In genomic region chr20:34515484-34516037, GRCh38 we compare ENCODE assay signal across 8 cellular contexts. TPM values are rescaled to one million over a fixed set of nuclear protein-coding genes. Genes with fewer than 3 reads are reported as not detected.
DNase-seq lines count a peak whose midpoint lies in the region; ATAC-seq and TF ChIP-seq lines count a peak whose summit lies in the region.

No MANE protein-coding gene starts in this region.

- H3K4me3 ChIP-seq in NT2/D1 (ENCODE audit: insufficient read length, low read depth) (peak overlapping the region; percentile 70), esophagus muscularis mucosa (peak overlapping the region; percentile 68 to 91 (median 76)), suprapubic skin (peak overlapping the region; percentile 91)

- H3K27me3 ChIP-seq in NT2/D1 (ENCODE audit: insufficient read depth, insufficient read length) (no peaks in the 10 kb centered on the region), esophagus muscularis mucosa (no peaks in the 10 kb centered on the region), suprapubic skin (no peaks in the 10 kb centered on the region)

- H3K9ac ChIP-seq in NT2/D1 (ENCODE audit: insufficient read length, low read depth): peak overlapping the region; percentile 91

- H3K9me3 Mint-ChIP-seq in neural crest cell: no peaks in the 10 kb centered on the region

- WGBS in esophagus muscularis mucosa: 2% methylated on average over 24 of the region's 25 CpGs
- WGBS in suprapubic skin: 4% methylated on average over 20 of the region's 25 CpGs

- H3K4me1 Mint-ChIP-seq in neural crest cell: peaks cover 45% of the 10 kb centered on the region

- TF ChIP-seq EP300 in esophagus muscularis mucosa (IDR thresholded peaks at IDR 0.05) (no peak), suprapubic skin (IDR thresholded peaks at IDR 0.05) (no peak)

- no peaks in the 10 kb centered on the region for H3K27me3 Mint-ChIP-seq in neural crest cell (ENCODE audit: low read depth)

- peaks cover 3% of the 10 kb centered on the region for H3K36me3 Mint-ChIP-seq in neural crest cell (ENCODE audit: low read depth)

- intact Hi-C loops in esophagus muscularis mucosa (cut with DNase I): no loop called here

- ATAC-seq in GM19324 (IDR thresholded peaks at IDR 0.05; ENCODE audit: low FRiP score, unreplicated experiment) (peak; percentile 38), HG03442 (IDR thresholded peaks at IDR 0.05; ENCODE audit: unreplicated experiment) (peak; percentile 40)

- H3K27ac ChIP-seq in C4-2B (peak overlapping the region; percentile 88), esophagus muscularis mucosa (replicated peaks in 1 of 4) (peak overlapping the region; percentile 90 to 93 (median 93)), suprapubic skin (peak overlapping the region; percentile 98)

- no peaks in the 10 kb centered on the region for H3K4me1 ChIP-seq in NT2/D1 (ENCODE audit: insufficient read depth, insufficient read length)
- H3K4me1 ChIP-seq in esophagus muscularis mucosa: peaks cover 22 to 60% (median 55%) of the 10 kb centered on the region in 4 donors
- peaks cover 50% of the 10 kb centered on the region for H3K4me1 ChIP-seq in suprapubic skin

- H3K9me3 ChIP-seq in NT2/D1 (ENCODE audit: insufficient read depth, low read length) (no peaks in the 10 kb centered on the region), esophagus muscularis mucosa (no peaks in the 10 kb centered on the region), suprapubic skin (no peaks in the 10 kb centered on the region)

- peak; percentile 69 for DNase-seq in NT2/D1 (ENCODE audit: low read depth, low spot score)
- DNase-seq in activated T-cell treated with anti-CD3 and anti-CD28 coated beads for 48 hours (ENCODE audit: low read depth): peak; percentile 60
- no peak for DNase-seq in esophagus muscularis mucosa (ENCODE audit: extremely low spot score)
- peak; percentile 49 for DNase-seq in neural crest cell (ENCODE audit: low read depth, low spot score)
- no peak for DNase-seq in suprapubic skin (ENCODE audit: low spot score in 2 of 2)

- H3K4me3 Mint-ChIP-seq in neural crest cell: peak overlapping the region; percentile 92

- H3K27ac Mint-ChIP-seq in neural crest cell (ENCODE audit: unreplicated experiment): peak overlapping the region; percentile 97

- TF ChIP-seq CTCF in C4-2B (conservative IDR thresholded peaks at IDR 0.05) (no peak), esophagus muscularis mucosa (IDR thresholded peaks at IDR 0.05) (no peak), neural crest cell (conservative IDR thresholded peaks at IDR 0.05) (no peak), suprapubic skin (IDR thresholded peaks at IDR 0.05) (no peak)

- no peak for TF ChIP-seq POLR2A in esophagus muscularis mucosa (IDR thresholded peaks at IDR 0.05; ENCODE audit: low read depth)
- no peak for TF ChIP-seq POLR2A in suprapubic skin (IDR thresholded peaks at IDR 0.05)

- H3K36me3 ChIP-seq in NT2/D1 (ENCODE audit: insufficient read depth, insufficient read length, low read length): peaks cover 35% of the 10 kb centered on the region
- peaks cover 0 to 19% (median 7%) of the 10 kb centered on the region in 4 donors for H3K36me3 ChIP-seq in esophagus muscularis mucosa
- peaks cover 12% of the 10 kb centered on the region for H3K36me3 ChIP-seq in suprapubic skin

RNA-seq across cellular contexts. Expression of gene DYNLRB1, which starts 0.7 kb away (rescaled TPM):
- 100 to 1,000 TPM; 152 to 252 (median 191) TPM for total RNA-seq in esophagus muscularis mucosa
- total RNA-seq in neural crest cell: 151 and 165 TPM in 2 replicates
- total RNA-seq in suprapubic skin: 100 to 1,000 TPM; 143 to 270 (median 225) TPM

RNA-seq across cellular contexts. Expression of gene MAP1LC3A, which starts 43.0 kb away (rescaled TPM):
- total RNA-seq in esophagus muscularis mucosa: 100 to 1,000 TPM in 3 of 4 donors, 10 to 100 TPM in 1; 83.9 to 152 (median 111) TPM
- total RNA-seq in neural crest cell: 17.5 and 17.8 TPM in 2 replicates
- total RNA-seq in suprapubic skin: 100 to 1,000 TPM in 2 of 4 donors, 10 to 100 TPM in 2; 42.6 to 111 (median 103) TPM

Comparison
In these comparisons a context has a peak if more than half of its experiments do, and no peak if none do; other contexts are left out.
1. DNase-seq: peak in NT2/D1 (single experiment), activated T-cell treated with anti-CD3 and anti-CD28 coated beads for 48 hours (single experiment) and neural crest cell (single experiment); none in esophagus muscularis mucosa (single experiment) and suprapubic skin (0 of 2).
2. Peak in every context shown above with its lines, with median percentiles within 50 percentile points of each other: H3K27ac ChIP-seq and H3K4me3 ChIP-seq.